In genomic region chr16:88380619-88381018, GRCh38 we compare ENCODE assay signal across 28 cellular contexts. TPM values are rescaled to one million over a fixed set of nuclear protein-coding genes. Genes with fewer than 3 reads are reported as not detected.
"Had no signal": no experiment of that assay in that cellular context is flagged by ENCODE, and none has a peak within 500 bp of the region (broad histone marks: within the 10 kb centered on the region; RNA-seq: fewer than 3 reads in every experiment).

No MANE protein-coding gene starts in this region.

- H3K9ac ChIP-seq: parathyroid adenoma had no signal

- H3K36me3 Mint-ChIP-seq: activated naive CD4-positive, alpha-beta T cell treated with anti-CD3 and anti-CD28 coated beads, Interleukin-2, amount 50 U/mL, for 72 hours; naive thymus-derived CD4-positive, alpha-beta T cell had no signal

- DNase-seq: activated CD4-positive, alpha-beta memory T cell treated with anti-CD3 and anti-CD28 coated beads, Interleukin-2, amount 10 ng/mL, durations not matched to agents 7 days and 5 days; activated CD4-positive, alpha-beta T cell treated with anti-CD3 and anti-CD28 coated beads for 1 hour; activated CD4-positive, alpha-beta T cell treated with anti-CD3 and anti-CD28 coated beads, Interleukin-2, amount 10 ng/mL, durations not matched to agents 7 days and 5 days; activated naive CD4-positive, alpha-beta T cell; activated T-cell treated with anti-CD3 and anti-CD28 coated beads for 4 hours; activated T-cell treated with anti-CD3 and anti-CD28 coated beads, Interleukin-2, amount 50 U/mL, for 72 hours; colonic mucosa; effector CD8-positive, alpha-beta T cell; esophagus squamous epithelium; foreskin melanocyte; islet precursor cell; left cardiac atrium; mammary epithelial cell; midbrain; naive thymus-derived CD4-positive, alpha-beta T cell; nucleus accumbens; stimulated activated naive CD4-positive, alpha-beta T cell; T-helper 17 cell; T1000 had no signal

- H3K36me3 ChIP-seq: colonic mucosa, esophagus squamous epithelium, right atrium auricular region, spleen, suprapubic skin, tibial nerve had no signal

- H3K9me3 Mint-ChIP-seq: activated CD4-positive, alpha-beta memory T cell treated with anti-CD3 and anti-CD28 coated beads, Interleukin-2, amount 10 ng/mL, durations not matched to agents 7 days and 5 days; activated CD4-positive, alpha-beta T cell treated with anti-CD3 and anti-CD28 coated beads, Interleukin-2, amount 10 ng/mL, durations not matched to agents 7 days and 5 days; activated naive CD4-positive, alpha-beta T cell treated with anti-CD3 and anti-CD28 coated beads, Interleukin-2, amount 50 U/mL, for 72 hours; activated T-cell treated with anti-CD3 and anti-CD28 coated beads, Interleukin-2, amount 50 U/mL, for 72 hours had no signal

- H3K79me2 ChIP-seq: parathyroid adenoma had no signal

- FAIRE-seq: endometrium had no signal

- H3K4me1 ChIP-seq: colonic mucosa, parathyroid adenoma had no signal

- H3K27ac Mint-ChIP-seq: activated CD4-positive, alpha-beta memory T cell treated with anti-CD3 and anti-CD28 coated beads, Interleukin-2, amount 10 ng/mL, durations not matched to agents 7 days and 5 days; activated CD4-positive, alpha-beta T cell treated with anti-CD3 and anti-CD28 coated beads, Interleukin-2, amount 10 ng/mL, durations not matched to agents 7 days and 5 days; activated naive CD4-positive, alpha-beta T cell treated with anti-CD3 and anti-CD28 coated beads, Interleukin-2, amount 50 U/mL, for 72 hours; activated T-cell treated with anti-CD3 and anti-CD28 coated beads, Interleukin-2, amount 50 U/mL, for 72 hours; naive thymus-derived CD4-positive, alpha-beta T cell; T-helper 17 cell had no signal

- H3K4me3 Mint-ChIP-seq: activated CD4-positive, alpha-beta memory T cell treated with anti-CD3 and anti-CD28 coated beads, Interleukin-2, amount 10 ng/mL, durations not matched to agents 7 days and 5 days; activated CD4-positive, alpha-beta T cell treated with anti-CD3 and anti-CD28 coated beads, Interleukin-2, amount 10 ng/mL, durations not matched to agents 7 days and 5 days; activated T-cell treated with anti-CD3 and anti-CD28 coated beads, Interleukin-2, amount 50 U/mL, for 72 hours; naive thymus-derived CD4-positive, alpha-beta T cell; T-helper 17 cell had no signal

- H3K4me1 Mint-ChIP-seq: activated CD4-positive, alpha-beta memory T cell treated with anti-CD3 and anti-CD28 coated beads, Interleukin-2, amount 10 ng/mL, durations not matched to agents 7 days and 5 days; activated CD4-positive, alpha-beta T cell treated with anti-CD3 and anti-CD28 coated beads, Interleukin-2, amount 10 ng/mL, durations not matched to agents 7 days and 5 days had no signal

- H3K4me3 ChIP-seq: colonic mucosa, esophagus squamous epithelium, right atrium auricular region, spleen, suprapubic skin, tibial nerve had no signal

- H2AFZ ChIP-seq: parathyroid adenoma had no signal

- H3K9me3 ChIP-seq: colonic mucosa, esophagus squamous epithelium, right atrium auricular region, spleen, suprapubic skin, tibial nerve had no signal

- ATAC-seq: activated naive CD4-positive, alpha-beta T cell treated with anti-CD3 and anti-CD28 coated beads, Interleukin-2, amount 50 U/mL, for 72 hours; activated T-cell treated with anti-CD3 and anti-CD28 coated beads, Interleukin-2, amount 50 U/mL, for 72 hours; left cardiac atrium; naive thymus-derived CD4-positive, alpha-beta T cell; T-helper 17 cell had no signal

- H3K27ac ChIP-seq: colonic mucosa, epithelial cell of prostate, esophagus squamous epithelium, parathyroid adenoma, right atrium auricular region, spleen, suprapubic skin, tibial nerve had no signal

RNA-seq across cellular contexts. Expression of gene ZNF469, which starts 2.1 kb away (rescaled TPM):
- polyA plus RNA-seq: neural cell had no signal
